ENCODE assay signal across 9 cellular contexts in genomic region chr3:117998071-117998470, GRCh38.
DNase-seq lines count a peak whose midpoint lies in the region; ATAC-seq and TF ChIP-seq lines count a peak whose summit lies in the region.
"Had no signal": no experiment of that assay in that cellular context is flagged by ENCODE, and none has a peak within 500 bp of the region (broad histone marks: within the 10 kb centered on the region; RNA-seq: fewer than 3 reads in every experiment).

No MANE protein-coding gene starts in this region.

- H3K4me3 ChIP-seq in AG10803 (ENCODE audit: low read length) (no peak overlapping the region), fibroblast of the aortic adventitia (ENCODE audit: low read depth, low read length) (no peak overlapping the region)
- H3K4me3 ChIP-seq: SJCRH30 had no signal

- ATAC-seq in GM18907 (IDR thresholded peaks at IDR 0.05; ENCODE audit: unreplicated experiment): peak; percentile 5
- no peak for ATAC-seq in HG02884 (IDR thresholded peaks at IDR 0.05; ENCODE audit: unreplicated experiment)
- no peak for ATAC-seq in left lobe of liver

- DNase-seq in AG10803 (ENCODE audit: low read depth): peak; percentile 1
- peak; percentile 7 for DNase-seq in NCI-H524 treated with DMSO at 0.1 percent for 48 hours (lab: John Stamatoyannopoulos, UW)
- peak; percentile 33 for DNase-seq in fibroblast of the aortic adventitia (ENCODE audit: low read depth)
- no peak for DNase-seq in NCI-H2107 (lab: John Stamatoyannopoulos, UW)
- DNase-seq in left lobe of liver (ENCODE audit: low spot score): no peak
- DNase-seq: stimulated activated naive CD4-positive, alpha-beta T cell had no signal

- TF ChIP-seq CTCF in AG10803 (conservative IDR thresholded peaks at IDR 0.05; ENCODE audit: low read length) (no peak), fibroblast of the aortic adventitia (IDR thresholded peaks at IDR 0.05; ENCODE audit: insufficient read depth, low read length) (no peak)

Comparison
In these comparisons a context has a peak if more than half of its experiments do, and no peak if none do; other contexts are left out.
1. DNase-seq: peak in AG10803 (single experiment), NCI-H524 treated with DMSO at 0.1 percent for 48 hours (single experiment) and fibroblast of the aortic adventitia (single experiment); none in NCI-H2107 (single experiment) and left lobe of liver (single experiment).